Comparison of ENCODE assay signal across 20 cellular contexts in the genomic region with DNA sequence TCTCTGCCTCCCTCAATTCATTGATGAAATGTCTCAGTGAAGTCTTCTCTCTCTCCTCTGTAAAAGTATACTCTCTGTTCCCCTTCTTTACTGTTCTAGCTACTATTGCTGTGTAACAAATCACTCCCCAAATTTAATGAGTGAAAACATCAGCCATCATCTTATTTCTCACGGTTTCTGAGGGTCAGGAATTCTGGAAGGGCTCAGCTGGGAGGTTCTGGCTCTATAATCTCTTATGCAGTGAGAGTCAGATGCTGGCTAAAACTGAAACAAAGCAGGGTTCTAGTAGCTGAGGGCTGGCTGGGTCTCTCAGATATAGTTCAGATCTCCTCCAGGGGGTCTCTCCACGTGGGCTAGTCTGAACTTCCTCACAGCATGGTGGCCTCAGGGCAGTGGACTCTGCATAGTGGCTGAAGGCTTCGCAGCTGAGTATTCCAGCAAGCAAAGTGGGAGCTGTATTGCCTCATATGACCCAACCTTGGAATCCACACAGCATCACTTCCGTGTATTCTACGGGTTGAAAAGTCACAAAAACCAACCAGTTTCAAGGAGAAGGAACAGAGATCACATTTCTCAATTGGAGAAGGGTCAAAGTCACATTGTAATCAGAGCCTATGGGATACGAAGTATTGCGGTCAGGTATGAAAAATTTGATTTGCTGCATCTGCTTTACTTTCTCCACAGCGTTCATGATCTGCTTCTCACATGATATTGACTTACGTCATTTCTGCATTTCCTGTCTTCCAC.
DNase-seq lines count a peak whose midpoint lies in the region; ATAC-seq, FAIRE-seq and TF ChIP-seq lines count a peak whose summit lies in the region.
"Had no signal": no experiment of that assay in that cellular context is flagged by ENCODE, and none has a peak within 500 bp of the region (broad histone marks: within the 10 kb centered on the region; RNA-seq: fewer than 3 reads in every experiment).

No MANE protein-coding gene starts in this region.

- H3K27me3 ChIP-seq in OCI-LY1 (ENCODE audit: insufficient read depth, low read length) (no peaks in the 10 kb centered on the region), bronchial epithelial cell (ENCODE audit: control insufficient read depth, insufficient read depth, low read length) (no peaks in the 10 kb centered on the region)

- no peak overlapping the region for H3K4me2 ChIP-seq in OCI-LY1 (ENCODE audit: low read length)

- H2AFZ ChIP-seq in OCI-LY1 (ENCODE audit: low read length) = 0 out of 2 replicates have a peak overlapping the region, but pooled peaks have one; percentile 42
- H2AFZ ChIP-seq: GM23248 had no signal

- no peaks in the 10 kb centered on the region for H3K9me3 ChIP-seq in OCI-LY1 (ENCODE audit: low read length)

- FAIRE-seq in GM12891 (lab: Jason Lieb, UNC) = peak; percentile 57
- FAIRE-seq in bronchial epithelial cell (lab: Jason Lieb, UNC) = peak; percentile 18
- FAIRE-seq: G401.6, GM12892, GM18507, HTR-8/SVneo had no signal

- no peak for ATAC-seq in HG03280 (IDR thresholded peaks at IDR 0.05; ENCODE audit: unreplicated experiment)
- ATAC-seq: HCT116 had no signal

- H3K36me3 ChIP-seq in OCI-LY1 (ENCODE audit: insufficient read depth, low read length) (no peaks in the 10 kb centered on the region), bronchial epithelial cell (ENCODE audit: control insufficient read depth, insufficient read depth, low read length) (no peaks in the 10 kb centered on the region)

- no peak overlapping the region for H3K9ac ChIP-seq in OCI-LY1 (ENCODE audit: low read length)
- H3K9ac ChIP-seq: GM23248 had no signal

- H3K27ac ChIP-seq in OCI-LY1 (ENCODE audit: low read depth, low read length, poor library complexity, severe bottlenecking) = no peak overlapping the region
- H3K27ac ChIP-seq: GM23248 had no signal

- no peaks in the 10 kb centered on the region for H3F3A ChIP-seq in OCI-LY1 (ENCODE audit: insufficient read depth, low read length)

- H4K20me1 ChIP-seq in OCI-LY1 (ENCODE audit: insufficient read depth, low read length) = no peaks in the 10 kb centered on the region

- H3K4me3 ChIP-seq in OCI-LY1 (ENCODE audit: low read depth, low read length, poor library complexity, severe bottlenecking) (no peak overlapping the region), bronchial epithelial cell (ENCODE audit: low read depth, low read length) (no peak overlapping the region)
- H3K4me3 ChIP-seq: GM23248 had no signal

- H3K4me1 ChIP-seq in OCI-LY1 (ENCODE audit: insufficient read depth, low read length, severe bottlenecking) = peaks cover 19% of the 10 kb centered on the region

- no peaks in the 10 kb centered on the region for H3K79me2 ChIP-seq in OCI-LY1 (ENCODE audit: insufficient read depth, low read length)

- no peak for DNase-seq in GM12891 (ENCODE audit: insufficient read length, low spot score)
- no peak for DNase-seq in bronchial epithelial cell (ENCODE audit: low read depth)
- no peak for DNase-seq in NCI-H2081 (lab: John Stamatoyannopoulos, UW)
- DNase-seq in stimulated activated CD8-positive, alpha-beta memory T cell treated with anti-CD3 and anti-CD28 coated beads, Interleukin-4, amount 100 ng/mL, for 48 hours = no peak
- DNase-seq: C1 segment of cervical spinal cord; CD4-positive, CD25-positive, alpha-beta regulatory T cell; CD8-positive, alpha-beta memory T cell; COR-L47; DMS 273 treated with DMSO at 0.1 percent for 48 hours; DMS53; GM23248; H7; HFFc6 had no signal

- no peak for TF ChIP-seq POLR2A in GM12891 (IDR thresholded peaks at IDR 0.05; ENCODE audit: low read depth, low read length)

- no peaks in the 10 kb centered on the region for H3K9me2 ChIP-seq in OCI-LY1 (ENCODE audit: low read depth, low read length)

- TF ChIP-seq CTCF in OCI-LY1 (IDR thresholded peaks at IDR 0.05; ENCODE audit: low read length) (no peak), bronchial epithelial cell (IDR thresholded peaks at IDR 0.05; ENCODE audit: insufficient read depth, low read length, severe bottlenecking) (no peak)

TF ChIP-seq in GM12891, 5 proteins besides CTCF, POLR2A, EP300 and RAD21:
- TF ChIP-seq TAF1 (IDR thresholded peaks at IDR 0.05; ENCODE audit: low read depth, low read length) = no peak
